1 cellular context compared by ENCODE assay signal in the genomic region with DNA sequence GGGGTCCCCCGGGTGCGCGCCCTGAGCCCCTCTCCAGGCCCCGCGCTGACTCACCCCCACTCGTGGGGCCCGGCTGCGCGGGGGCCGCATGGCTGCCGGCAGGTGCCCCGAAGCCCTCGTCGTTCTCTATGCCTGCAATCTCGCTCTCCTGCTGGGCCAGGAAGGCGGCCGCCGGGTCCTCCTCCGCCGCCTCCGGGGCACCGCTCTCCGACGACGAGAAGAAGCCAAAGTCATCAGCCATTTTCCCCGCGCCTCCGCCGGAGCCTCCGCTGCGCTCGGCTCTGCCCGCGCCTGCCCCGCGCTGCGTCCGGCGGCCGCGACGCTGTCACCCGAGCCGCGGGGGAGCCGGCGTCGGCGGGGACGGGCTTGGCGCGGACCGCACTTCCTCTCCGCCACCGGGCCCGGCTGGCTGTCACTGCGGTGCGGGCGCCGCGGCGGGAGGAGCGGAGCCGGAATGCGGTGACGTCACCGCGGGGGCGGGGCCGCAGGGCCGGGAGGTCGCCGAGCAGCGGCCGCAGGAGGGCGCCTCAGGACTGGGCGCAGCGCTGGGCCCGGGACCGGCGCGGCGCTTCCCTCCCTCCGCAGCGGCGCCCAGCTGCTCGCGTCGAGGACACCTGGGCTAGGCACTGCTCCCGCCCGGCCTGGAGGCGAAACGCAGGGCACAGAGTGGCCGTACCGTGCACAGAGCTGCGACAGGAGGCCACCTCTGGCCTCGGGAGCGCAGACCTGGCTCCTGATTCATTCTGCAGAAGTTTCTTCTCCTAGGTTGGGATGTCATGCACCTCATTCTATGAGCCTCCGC.
TF ChIP-seq lines count a peak whose summit lies in the region.

A gene with protein sequence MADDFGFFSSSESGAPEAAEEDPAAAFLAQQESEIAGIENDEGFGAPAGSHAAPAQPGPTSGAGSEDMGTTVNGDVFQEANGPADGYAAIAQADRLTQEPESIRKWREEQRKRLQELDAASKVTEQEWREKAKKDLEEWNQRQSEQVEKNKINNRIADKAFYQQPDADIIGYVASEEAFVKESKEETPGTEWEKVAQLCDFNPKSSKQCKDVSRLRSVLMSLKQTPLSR (minus strand): TSS at position 417 of the 802 bp plus-strand sequence. CDS start 176 bp downstream, at position 241.

TF ChIP-seq in HepG2, 621 proteins besides CTCF, POLR2A, EP300 and RAD21 (continued from another document and continues in another):
- TF ChIP-seq, protein P1, sequence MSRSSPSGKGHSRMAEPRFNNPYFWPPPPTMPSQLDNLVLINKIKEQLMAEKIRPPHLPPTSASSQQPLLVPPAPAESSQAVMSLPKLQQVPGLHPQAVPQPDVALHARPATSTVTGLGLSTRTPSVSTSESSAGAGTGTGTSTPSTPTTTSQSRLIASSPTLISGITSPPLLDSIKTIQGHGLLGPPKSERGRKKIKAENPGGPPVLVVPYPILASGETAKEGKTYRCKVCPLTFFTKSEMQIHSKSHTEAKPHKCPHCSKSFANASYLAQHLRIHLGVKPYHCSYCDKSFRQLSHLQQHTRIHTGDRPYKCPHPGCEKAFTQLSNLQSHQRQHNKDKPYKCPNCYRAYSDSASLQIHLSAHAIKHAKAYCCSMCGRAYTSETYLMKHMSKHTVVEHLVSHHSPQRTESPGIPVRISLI (CRISPR knock-in tag; IDR thresholded peaks at IDR 0.05; ENCODE audit: borderline replicate concordance): peak; percentile 23; the same call in 1 of the 2 replicates
- no peak for TF ChIP-seq ZNF552 (CRISPR knock-in tag; IDR thresholded peaks at IDR 0.05; ENCODE audit: borderline replicate concordance)
- TF ChIP-seq, protein P2, sequence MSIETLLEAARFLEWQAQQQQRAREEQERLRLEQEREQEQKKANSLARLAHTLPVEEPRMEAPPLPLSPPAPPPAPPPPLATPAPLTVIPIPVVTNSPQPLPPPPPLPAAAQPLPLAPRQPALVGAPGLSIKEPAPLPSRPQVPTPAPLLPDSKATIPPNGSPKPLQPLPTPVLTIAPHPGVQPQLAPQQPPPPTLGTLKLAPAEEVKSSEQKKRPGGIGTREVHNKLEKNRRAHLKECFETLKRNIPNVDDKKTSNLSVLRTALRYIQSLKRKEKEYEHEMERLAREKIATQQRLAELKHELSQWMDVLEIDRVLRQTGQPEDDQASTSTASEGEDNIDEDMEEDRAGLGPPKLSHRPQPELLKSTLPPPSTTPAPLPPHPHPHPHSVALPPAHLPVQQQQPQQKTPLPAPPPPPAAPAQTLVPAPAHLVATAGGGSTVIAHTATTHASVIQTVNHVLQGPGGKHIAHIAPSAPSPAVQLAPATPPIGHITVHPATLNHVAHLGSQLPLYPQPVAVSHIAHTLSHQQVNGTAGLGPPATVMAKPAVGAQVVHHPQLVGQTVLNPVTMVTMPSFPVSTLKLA (IDR thresholded peaks at IDR 0.05): no peak
- no peak for TF ChIP-seq MBD4 (IDR thresholded peaks at IDR 0.05; ENCODE audit: borderline replicate concordance, low read length)
- TF ChIP-seq NCOA2 (CRISPR knock-in tag; IDR thresholded peaks at IDR 0.05): peak; percentile 30; the same call in 1 of the 2 replicates
- TF ChIP-seq PHF20 (CRISPR knock-in tag; IDR thresholded peaks at IDR 0.05): peak; percentile 36; the same call in 1 of the 2 replicates
- TF ChIP-seq SUZ12 (IDR thresholded peaks at IDR 0.05; ENCODE audit: low read depth, low read length): no peak
- TF ChIP-seq SP4 (CRISPR knock-in tag; IDR thresholded peaks at IDR 0.05): peak; percentile 97
- no peak for TF ChIP-seq GTF2F1 (IDR thresholded peaks at IDR 0.05; ENCODE audit: low read length)
- peak; percentile 26; the same call in 1 of the 2 replicates for TF ChIP-seq TAF1 (CRISPR knock-in tag; IDR thresholded peaks at IDR 0.05)
- no peak for TF ChIP-seq ATM (IDR thresholded peaks at IDR 0.05; ENCODE audit: borderline replicate concordance)
- no peak for TF ChIP-seq ZNF225 (CRISPR knock-in tag; IDR thresholded peaks at IDR 0.05)
- peak; percentile 73 for TF ChIP-seq HDAC2 (CRISPR knock-in tag; IDR thresholded peaks at IDR 0.05)
- TF ChIP-seq ZNF703 (CRISPR knock-in tag; IDR thresholded peaks at IDR 0.05; ENCODE audit: borderline replicate concordance): no peak
- TF ChIP-seq, protein P3, sequence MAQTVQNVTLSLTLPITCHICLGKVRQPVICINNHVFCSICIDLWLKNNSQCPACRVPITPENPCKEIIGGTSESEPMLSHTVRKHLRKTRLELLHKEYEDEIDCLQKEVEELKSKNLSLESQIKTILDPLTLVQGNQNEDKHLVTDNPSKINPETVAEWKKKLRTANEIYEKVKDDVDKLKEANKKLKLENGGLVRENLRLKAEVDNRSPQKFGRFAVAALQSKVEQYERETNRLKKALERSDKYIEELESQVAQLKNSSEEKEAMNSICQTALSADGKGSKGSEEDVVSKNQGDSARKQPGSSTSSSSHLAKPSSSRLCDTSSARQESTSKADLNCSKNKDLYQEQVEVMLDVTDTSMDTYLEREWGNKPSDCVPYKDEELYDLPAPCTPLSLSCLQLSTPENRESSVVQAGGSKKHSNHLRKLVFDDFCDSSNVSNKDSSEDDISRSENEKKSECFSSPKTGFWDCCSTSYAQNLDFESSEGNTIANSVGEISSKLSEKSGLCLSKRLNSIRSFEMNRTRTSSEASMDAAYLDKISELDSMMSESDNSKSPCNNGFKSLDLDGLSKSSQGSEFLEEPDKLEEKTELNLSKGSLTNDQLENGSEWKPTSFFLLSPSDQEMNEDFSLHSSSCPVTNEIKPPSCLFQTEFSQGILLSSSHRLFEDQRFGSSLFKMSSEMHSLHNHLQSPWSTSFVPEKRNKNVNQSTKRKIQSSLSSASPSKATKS (CRISPR knock-in tag; IDR thresholded peaks at IDR 0.05): no peak
- TF ChIP-seq CEBPG (CRISPR knock-in tag; IDR thresholded peaks at IDR 0.05): 0 out of 2 replicates have a peak, but pooled peaks have one; percentile 4
- no peak for TF ChIP-seq WIZ (CRISPR knock-in tag; IDR thresholded peaks at IDR 0.05)
- no peak; the same call in 1 of the 2 replicates for TF ChIP-seq FOXO1 (CRISPR knock-in tag; IDR thresholded peaks at IDR 0.05)
- no peak for TF ChIP-seq GZF1 (CRISPR knock-in tag; IDR thresholded peaks at IDR 0.05)
- TF ChIP-seq ZNF382 (CRISPR knock-in tag; IDR thresholded peaks at IDR 0.05; ENCODE audit: borderline replicate concordance): no peak
- TF ChIP-seq SMAD9 (CRISPR knock-in tag; IDR thresholded peaks at IDR 0.05): no peak
- TF ChIP-seq ARNT (IDR thresholded peaks at IDR 0.05): no peak
- TF ChIP-seq ZSCAN31 (CRISPR knock-in tag; IDR thresholded peaks at IDR 0.05; ENCODE audit: low read depth): no peak; the same call in 1 of the 2 replicates
- no peak for TF ChIP-seq ZNF10 (CRISPR knock-in tag; IDR thresholded peaks at IDR 0.05; ENCODE audit: borderline replicate concordance, low read depth)
- TF ChIP-seq ZNF678 (CRISPR knock-in tag; IDR thresholded peaks at IDR 0.05): no peak
- TF ChIP-seq, protein P4, sequence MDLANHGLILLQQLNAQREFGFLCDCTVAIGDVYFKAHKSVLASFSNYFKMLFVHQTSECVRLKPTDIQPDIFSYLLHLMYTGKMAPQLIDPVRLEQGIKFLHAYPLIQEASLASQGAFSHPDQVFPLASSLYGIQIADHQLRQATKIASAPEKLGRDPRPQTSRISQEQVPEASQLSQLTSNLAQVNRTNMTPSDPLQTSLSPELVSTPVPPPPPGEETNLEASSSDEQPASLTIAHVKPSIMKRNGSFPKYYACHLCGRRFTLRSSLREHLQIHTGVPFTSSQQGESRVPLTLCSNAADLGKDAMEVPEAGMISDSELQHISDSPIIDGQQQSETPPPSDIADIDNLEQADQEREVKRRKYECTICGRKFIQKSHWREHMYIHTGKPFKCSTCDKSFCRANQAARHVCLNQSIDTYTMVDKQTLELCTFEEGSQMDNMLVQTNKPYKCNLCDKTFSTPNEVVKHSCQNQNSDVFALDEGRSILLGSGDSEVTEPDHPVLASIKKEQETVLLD (CRISPR knock-in tag; IDR thresholded peaks at IDR 0.05; ENCODE audit: low read depth): peak; percentile 83; the same call in 1 of the 2 replicates
- no peak for TF ChIP-seq MZF1 (CRISPR knock-in tag; IDR thresholded peaks at IDR 0.05; ENCODE audit: borderline replicate concordance)
- no peak for TF ChIP-seq MBNL3 (CRISPR knock-in tag; conservative IDR thresholded peaks at IDR 0.05)
- TF ChIP-seq ZFY (CRISPR knock-in tag; IDR thresholded peaks at IDR 0.05): peak; percentile 74
- TF ChIP-seq, protein P5, sequence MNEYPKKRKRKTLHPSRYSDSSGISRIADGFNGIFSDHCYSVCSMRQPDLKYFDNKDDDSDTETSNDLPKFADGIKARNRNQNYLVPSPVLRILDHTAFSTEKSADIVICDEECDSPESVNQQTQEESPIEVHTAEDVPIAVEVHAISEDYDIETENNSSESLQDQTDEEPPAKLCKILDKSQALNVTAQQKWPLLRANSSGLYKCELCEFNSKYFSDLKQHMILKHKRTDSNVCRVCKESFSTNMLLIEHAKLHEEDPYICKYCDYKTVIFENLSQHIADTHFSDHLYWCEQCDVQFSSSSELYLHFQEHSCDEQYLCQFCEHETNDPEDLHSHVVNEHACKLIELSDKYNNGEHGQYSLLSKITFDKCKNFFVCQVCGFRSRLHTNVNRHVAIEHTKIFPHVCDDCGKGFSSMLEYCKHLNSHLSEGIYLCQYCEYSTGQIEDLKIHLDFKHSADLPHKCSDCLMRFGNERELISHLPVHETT (CRISPR knock-in tag; conservative IDR thresholded peaks at IDR 0.05): peak; percentile 74
- no peak for TF ChIP-seq MTA3 (CRISPR knock-in tag; IDR thresholded peaks at IDR 0.05)
- TF ChIP-seq TP53 (CRISPR knock-in tag; conservative IDR thresholded peaks at IDR 0.05): no peak
- TF ChIP-seq, protein P6, sequence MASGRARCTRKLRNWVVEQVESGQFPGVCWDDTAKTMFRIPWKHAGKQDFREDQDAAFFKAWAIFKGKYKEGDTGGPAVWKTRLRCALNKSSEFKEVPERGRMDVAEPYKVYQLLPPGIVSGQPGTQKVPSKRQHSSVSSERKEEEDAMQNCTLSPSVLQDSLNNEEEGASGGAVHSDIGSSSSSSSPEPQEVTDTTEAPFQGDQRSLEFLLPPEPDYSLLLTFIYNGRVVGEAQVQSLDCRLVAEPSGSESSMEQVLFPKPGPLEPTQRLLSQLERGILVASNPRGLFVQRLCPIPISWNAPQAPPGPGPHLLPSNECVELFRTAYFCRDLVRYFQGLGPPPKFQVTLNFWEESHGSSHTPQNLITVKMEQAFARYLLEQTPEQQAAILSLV (CRISPR knock-in tag; IDR thresholded peaks at IDR 0.05; ENCODE audit: borderline replicate concordance): no peak; the same call in 1 of the 2 replicates
- TF ChIP-seq, protein P7, sequence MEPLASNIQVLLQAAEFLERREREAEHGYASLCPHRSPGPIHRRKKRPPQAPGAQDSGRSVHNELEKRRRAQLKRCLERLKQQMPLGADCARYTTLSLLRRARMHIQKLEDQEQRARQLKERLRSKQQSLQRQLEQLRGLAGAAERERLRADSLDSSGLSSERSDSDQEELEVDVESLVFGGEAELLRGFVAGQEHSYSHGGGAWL (CRISPR knock-in tag; IDR thresholded peaks at IDR 0.05): no peak
- TF ChIP-seq SNAPC2 (CRISPR knock-in tag; IDR thresholded peaks at IDR 0.05): no peak; the same call in 1 of the 2 replicates
- TF ChIP-seq, protein P8, sequence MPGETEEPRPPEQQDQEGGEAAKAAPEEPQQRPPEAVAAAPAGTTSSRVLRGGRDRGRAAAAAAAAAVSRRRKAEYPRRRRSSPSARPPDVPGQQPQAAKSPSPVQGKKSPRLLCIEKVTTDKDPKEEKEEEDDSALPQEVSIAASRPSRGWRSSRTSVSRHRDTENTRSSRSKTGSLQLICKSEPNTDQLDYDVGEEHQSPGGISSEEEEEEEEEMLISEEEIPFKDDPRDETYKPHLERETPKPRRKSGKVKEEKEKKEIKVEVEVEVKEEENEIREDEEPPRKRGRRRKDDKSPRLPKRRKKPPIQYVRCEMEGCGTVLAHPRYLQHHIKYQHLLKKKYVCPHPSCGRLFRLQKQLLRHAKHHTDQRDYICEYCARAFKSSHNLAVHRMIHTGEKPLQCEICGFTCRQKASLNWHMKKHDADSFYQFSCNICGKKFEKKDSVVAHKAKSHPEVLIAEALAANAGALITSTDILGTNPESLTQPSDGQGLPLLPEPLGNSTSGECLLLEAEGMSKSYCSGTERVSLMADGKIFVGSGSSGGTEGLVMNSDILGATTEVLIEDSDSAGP (CRISPR knock-in tag; IDR thresholded peaks at IDR 0.05; ENCODE audit: borderline replicate concordance): peak; percentile 78
- peak; percentile 25; the same call in 1 of the 2 replicates for TF ChIP-seq SIN3A (IDR thresholded peaks at IDR 0.05; ENCODE audit: borderline replicate concordance, low read depth, low read length)
- TF ChIP-seq ZNF607 (CRISPR knock-in tag; IDR thresholded peaks at IDR 0.05; ENCODE audit: borderline replicate concordance): no peak
- no peak for TF ChIP-seq HDAC6 (IDR thresholded peaks at IDR 0.05; ENCODE audit: low read depth, low read length)
- TF ChIP-seq KDM1A (CRISPR knock-in tag; IDR thresholded peaks at IDR 0.05): no peak
- TF ChIP-seq, protein P9, sequence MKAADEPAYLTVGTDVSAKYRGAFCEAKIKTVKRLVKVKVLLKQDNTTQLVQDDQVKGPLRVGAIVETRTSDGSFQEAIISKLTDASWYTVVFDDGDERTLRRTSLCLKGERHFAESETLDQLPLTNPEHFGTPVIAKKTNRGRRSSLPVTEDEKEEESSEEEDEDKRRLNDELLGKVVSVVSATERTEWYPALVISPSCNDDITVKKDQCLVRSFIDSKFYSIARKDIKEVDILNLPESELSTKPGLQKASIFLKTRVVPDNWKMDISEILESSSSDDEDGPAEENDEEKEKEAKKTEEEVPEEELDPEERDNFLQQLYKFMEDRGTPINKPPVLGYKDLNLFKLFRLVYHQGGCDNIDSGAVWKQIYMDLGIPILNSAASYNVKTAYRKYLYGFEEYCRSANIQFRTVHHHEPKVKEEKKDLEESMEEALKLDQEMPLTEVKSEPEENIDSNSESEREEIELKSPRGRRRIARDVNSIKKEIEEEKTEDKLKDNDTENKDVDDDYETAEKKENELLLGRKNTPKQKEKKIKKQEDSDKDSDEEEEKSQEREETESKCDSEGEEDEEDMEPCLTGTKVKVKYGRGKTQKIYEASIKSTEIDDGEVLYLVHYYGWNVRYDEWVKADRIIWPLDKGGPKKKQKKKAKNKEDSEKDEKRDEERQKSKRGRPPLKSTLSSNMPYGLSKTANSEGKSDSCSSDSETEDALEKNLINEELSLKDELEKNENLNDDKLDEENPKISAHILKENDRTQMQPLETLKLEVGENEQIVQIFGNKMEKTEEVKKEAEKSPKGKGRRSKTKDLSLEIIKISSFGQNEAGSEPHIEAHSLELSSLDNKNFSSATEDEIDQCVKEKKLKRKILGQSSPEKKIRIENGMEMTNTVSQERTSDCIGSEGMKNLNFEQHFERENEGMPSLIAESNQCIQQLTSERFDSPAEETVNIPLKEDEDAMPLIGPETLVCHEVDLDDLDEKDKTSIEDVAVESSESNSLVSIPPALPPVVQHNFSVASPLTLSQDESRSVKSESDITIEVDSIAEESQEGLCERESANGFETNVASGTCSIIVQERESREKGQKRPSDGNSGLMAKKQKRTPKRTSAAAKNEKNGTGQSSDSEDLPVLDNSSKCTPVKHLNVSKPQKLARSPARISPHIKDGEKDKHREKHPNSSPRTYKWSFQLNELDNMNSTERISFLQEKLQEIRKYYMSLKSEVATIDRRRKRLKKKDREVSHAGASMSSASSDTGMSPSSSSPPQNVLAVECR (CRISPR knock-in tag; IDR thresholded peaks at IDR 0.05; ENCODE audit: borderline replicate concordance): peak; percentile 86
- TF ChIP-seq, protein P10, sequence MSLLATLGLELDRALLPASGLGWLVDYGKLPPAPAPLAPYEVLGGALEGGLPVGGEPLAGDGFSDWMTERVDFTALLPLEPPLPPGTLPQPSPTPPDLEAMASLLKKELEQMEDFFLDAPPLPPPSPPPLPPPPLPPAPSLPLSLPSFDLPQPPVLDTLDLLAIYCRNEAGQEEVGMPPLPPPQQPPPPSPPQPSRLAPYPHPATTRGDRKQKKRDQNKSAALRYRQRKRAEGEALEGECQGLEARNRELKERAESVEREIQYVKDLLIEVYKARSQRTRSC (CRISPR knock-in tag; IDR thresholded peaks at IDR 0.05; ENCODE audit: low read depth): peak; percentile 39; the same call in 1 of the 2 replicates
- TF ChIP-seq ZBTB1 (CRISPR knock-in tag; IDR thresholded peaks at IDR 0.05; ENCODE audit: borderline replicate concordance): no peak
